In the genomic region with DNA sequence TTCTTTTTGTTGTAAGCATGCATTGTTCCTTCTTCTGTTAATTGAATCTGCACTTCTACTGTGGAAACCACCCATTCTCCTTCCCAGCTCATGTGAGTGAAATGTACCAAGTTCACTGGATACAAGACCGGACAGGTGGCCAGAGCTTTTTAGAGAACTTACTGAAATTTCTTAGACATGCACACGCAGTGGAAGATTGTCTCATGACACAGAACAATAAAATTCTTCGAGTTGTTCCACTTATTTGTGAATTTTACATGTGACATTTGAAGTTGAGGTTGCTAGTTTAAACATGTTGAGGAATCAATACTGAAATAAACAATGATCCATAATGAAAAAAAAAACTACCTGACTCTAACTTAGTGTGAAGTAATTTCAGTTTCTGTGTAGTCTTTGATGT, we compare ENCODE assay signal across 7 cellular contexts.
"Had no signal": no experiment of that assay in that cellular context is flagged by ENCODE, and none has a peak within 500 bp of the region (broad histone marks: within the 10 kb centered on the region; RNA-seq: fewer than 3 reads in every experiment).

No MANE protein-coding gene starts in this region.

- DNase-seq: IMR-90, KBM-7, KG1 had no signal

- H3K27ac ChIP-seq: HL-60 had no signal

- ATAC-seq: HepG2, K562 had no signal

- FAIRE-seq: HepG2, HTR-8/SVneo, K562 had no signal
